ENCODE assay signal across 24 cellular contexts in the genomic region with DNA sequence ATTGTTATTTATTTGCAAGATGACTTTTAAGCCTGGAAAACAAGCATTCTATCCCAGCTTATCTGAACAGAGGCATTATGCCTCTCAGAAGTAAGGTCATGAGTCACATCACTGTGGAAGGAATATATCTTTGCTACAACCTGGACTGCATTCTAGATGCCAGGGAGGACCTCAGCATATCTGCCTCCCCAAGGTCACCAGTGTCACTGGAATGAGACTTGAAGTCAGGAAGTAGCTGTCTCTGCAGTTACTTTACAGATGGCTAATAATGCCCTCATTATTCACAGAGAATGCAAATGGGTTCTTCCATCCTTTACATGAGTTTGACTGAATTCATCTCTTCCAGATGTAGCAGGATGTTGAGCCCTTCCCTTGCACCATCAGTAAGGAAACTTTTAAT. TPM values are rescaled to one million over a fixed set of nuclear protein-coding genes. Genes with fewer than 3 reads are reported as not detected.
"Had no signal": no experiment of that assay in that cellular context is flagged by ENCODE, and none has a peak within 500 bp of the region (broad histone marks: within the 10 kb centered on the region; RNA-seq: fewer than 3 reads in every experiment).

No MANE protein-coding gene starts in this region.

- H3K27me3 ChIP-seq: cardiac muscle cell, neutrophil, suprapubic skin had no signal

- FAIRE-seq: colon, kidney had no signal

- DNase-seq: activated CD4-positive, alpha-beta T cell treated with anti-CD3 and anti-CD28 coated beads, Interleukin-2, amount 50 U/mL, for 1 hour; activated CD8-positive, alpha-beta memory T cell treated with anti-CD3 and anti-CD28 coated beads for 24 hours; activated naive CD4-positive, alpha-beta T cell treated with Interleukin-2 at 50 U/mL for 16 hours; hippocampal formation; kidney; left ventricle myocardium inferior; mesenchymal stem cell; natural killer cell; stimulated activated CD4-positive, alpha-beta T cell treated with anti-CD3 and anti-CD28 coated beads, Interleukin-15, amount 100 ng/mL, for 24 hours; stimulated activated CD4-positive, alpha-beta T cell treated with anti-CD3 and anti-CD28 coated beads, Interleukin-4, amount 100 ng/mL, for 1 hour; stimulated activated naive CD4-positive, alpha-beta T cell treated with Interleukin-2 at 50 U/mL for 16 hours; T-helper 1 cell; T1000 had no signal

- ATAC-seq: activated CD4-positive, CD25-positive, alpha-beta regulatory T cell treated with anti-CD3 and anti-CD28 coated beads, Interleukin-2, amount 50 U/mL, for 24 hours; activated T-helper 17 cell treated with anti-CD3 and anti-CD28 coated beads, Interleukin-2, amount 50 U/mL, for 72 hours; esophagus mucosa; natural killer cell had no signal

- H3K9me3 ChIP-seq: left ventricle myocardium inferior, neutrophil, suprapubic skin had no signal

- H3K4me3 ChIP-seq: cardiac muscle cell, left ventricle myocardium inferior, suprapubic skin had no signal

- H3K36me3 ChIP-seq: cardiac muscle cell, left ventricle myocardium inferior, neutrophil, suprapubic skin had no signal

- H3K27ac ChIP-seq: neutrophil, parathyroid adenoma, suprapubic skin had no signal

RNA-seq across cellular contexts. Expression of a gene that starts 46.6 kb away (rescaled TPM):
- total RNA-seq: activated T-helper 17 cell treated with anti-CD3 and anti-CD28 coated beads, Interleukin-2, amount 50 U/mL, for 72 hours; cardiac muscle cell; esophagus mucosa; glomerular endothelial cell; kidney; left ventricle myocardium inferior; natural killer cell; skeletal muscle tissue; suprapubic skin; ureter had no signal
- polyA plus RNA-seq: cardiac muscle cell had no signal
